8 cellular contexts compared by ENCODE assay signal in the genomic region with DNA sequence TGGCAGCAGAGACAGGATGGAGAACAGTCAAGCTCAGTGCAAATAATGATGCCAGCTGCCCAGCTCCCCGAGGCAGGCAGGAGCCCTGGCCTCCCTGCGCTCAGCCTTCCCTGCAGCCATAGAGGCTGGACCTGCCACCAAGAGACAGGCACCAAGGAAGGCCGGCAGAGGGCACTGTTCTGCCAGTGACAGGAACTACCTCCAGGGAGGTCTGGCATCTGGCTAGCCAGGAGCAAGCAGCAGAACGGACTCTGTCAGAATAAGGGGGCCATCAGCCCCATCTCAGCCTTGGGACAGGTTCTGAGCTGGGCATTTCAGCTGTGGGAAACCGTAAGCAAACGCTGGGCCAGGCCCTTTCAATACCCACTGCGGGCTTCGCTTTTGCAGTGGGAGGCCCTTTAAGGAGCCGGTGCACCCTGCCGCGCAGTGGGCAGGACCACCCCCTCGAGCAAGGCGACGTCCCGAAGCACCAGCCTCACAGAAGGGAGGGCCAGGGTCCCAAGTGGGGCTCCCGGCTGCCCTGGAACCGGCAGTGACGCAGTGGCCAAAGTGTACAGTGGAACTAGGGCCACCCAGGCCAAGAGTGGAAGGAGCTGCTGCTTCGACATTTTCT.
DNase-seq lines count a peak whose midpoint lies in the region; ATAC-seq and TF ChIP-seq lines count a peak whose summit lies in the region.

No MANE protein-coding gene starts in this region.

- ATAC-seq in GM21515 (IDR thresholded peaks at IDR 0.05; ENCODE audit: unreplicated experiment), result no peak

- TF ChIP-seq CTCF in cardiac fibroblast (IDR thresholded peaks at IDR 0.05; ENCODE audit: low read depth, low read length), result peak; percentile 90

- H3K4me3 ChIP-seq in cardiac fibroblast (replicated peaks in 1 of 2; ENCODE audit: low read depth in 2 of 2, low read length in 2 of 2), result no peak overlapping the region

- DNase-seq in DMS79 treated with DMSO at 0.1 percent for 48 hours (lab: John Stamatoyannopoulos, UW) (peak; percentile 34), DMS79 (lab: John Stamatoyannopoulos, UW) (no peak), NCI-H1930 (lab: John Stamatoyannopoulos, UW) (peak; percentile 50 to 65), cardiac fibroblast (ENCODE audit: low read depth in 2 of 2) (peak; percentile 78 to 79), left kidney (ENCODE audit: low read depth, low spot score) (peak; percentile 83)
- DNase-seq in activated CD4-positive, CD25-positive, alpha-beta regulatory T cell treated with anti-CD3 and anti-CD28 coated beads, Interleukin-2, amount 50 U/mL, for 16 hours (ENCODE audit: low read depth, low spot score), result peak; percentile 45
- DNase-seq in stimulated activated CD4-positive, alpha-beta T cell treated with anti-CD3 and anti-CD28 coated beads, Interleukin-4, amount 100 ng/mL, for 4 hours, result peak; percentile 64 to 71
